In genomic region chr4:3530663-3531254, GRCh38 we compare ENCODE assay signal across 8 cellular contexts. TPM values are rescaled to one million over a fixed set of nuclear protein-coding genes. Genes with fewer than 3 reads are reported as not detected.
A peak's percentile ranks its signal among the peaks of the same experiment; 100 is the strongest.
DNase-seq lines count a peak whose midpoint lies in the region; ATAC-seq and TF ChIP-seq lines count a peak whose summit lies in the region.

No MANE protein-coding gene starts in this region.

- no peak for ATAC-seq in activated CD8-positive, alpha-beta T cell treated with anti-CD3 and anti-CD28 coated beads, Interleukin-2, amount 10 ng/mL, durations not matched to agents 7 days and 5 days
- ATAC-seq in HG03095 (IDR thresholded peaks at IDR 0.05; ENCODE audit: unreplicated experiment): no peak
- no peak for ATAC-seq in HG02885 (IDR thresholded peaks at IDR 0.05; ENCODE audit: poor library complexity, unreplicated experiment)

- H4K20me1 ChIP-seq in hepatocyte (ENCODE audit: insufficient read depth, poor library complexity, severe bottlenecking) (peaks cover 47% of the 10 kb centered on the region), smooth muscle cell (ENCODE audit: low read depth) (peaks cover 60% of the 10 kb centered on the region)

- no peaks in the 10 kb centered on the region for H3K9me2 ChIP-seq in hepatocyte (replicated peaks; ENCODE audit: insufficient read depth)

- no peak overlapping the region for H2AFZ ChIP-seq in hepatocyte
- H2AFZ ChIP-seq in smooth muscle cell (ENCODE audit: low read depth): no peak overlapping the region

- peaks cover 11% of the 10 kb centered on the region for H3K36me3 Mint-ChIP-seq in activated CD8-positive, alpha-beta T cell treated with anti-CD3 and anti-CD28 coated beads, Interleukin-2, amount 10 ng/mL, durations not matched to agents 7 days and 5 days (ENCODE audit: low read depth)

- H3K9me3 Mint-ChIP-seq in activated CD8-positive, alpha-beta T cell treated with anti-CD3 and anti-CD28 coated beads, Interleukin-2, amount 10 ng/mL, durations not matched to agents 7 days and 5 days (ENCODE audit: insufficient read depth): no peaks in the 10 kb centered on the region

- DNase-seq in HAP-1 (ENCODE audit: low spot score in 2 of 2): peak in 1 of 2 experiments; percentile 35
- DNase-seq in activated CD8-positive, alpha-beta T cell treated with anti-CD3 and anti-CD28 coated beads, Interleukin-2, amount 10 ng/mL, durations not matched to agents 7 days and 5 days: no peak
- peak; percentile 16 for DNase-seq in hepatocyte (ENCODE audit: low spot score)
- no peak for DNase-seq in smooth muscle cell (lab: John Stamatoyannopoulos, UW; ENCODE audit: unreplicated experiment)
- no peak for DNase-seq in NCI-H2227 treated with DMSO at 0.1 percent for 48 hours (lab: John Stamatoyannopoulos, UW)
- no peak for DNase-seq in SHP77 (lab: John Stamatoyannopoulos, UW)

- H3K4me3 ChIP-seq in HAP-1 (peak overlapping the region; percentile 94), hepatocyte (peak overlapping the region; percentile 92), smooth muscle cell (peak overlapping the region; percentile 99)

- no peaks in the 10 kb centered on the region for H3K9me3 ChIP-seq in HAP-1
- no peaks in the 10 kb centered on the region for H3K9me3 ChIP-seq in hepatocyte (ENCODE audit: low read depth)
- H3K9me3 ChIP-seq in smooth muscle cell (replicated peaks; ENCODE audit: low read depth): no peaks in the 10 kb centered on the region

- no peak for TF ChIP-seq CTCF in hepatocyte (IDR thresholded peaks at IDR 0.05; ENCODE audit: poor library complexity)
- no peak for TF ChIP-seq CTCF in smooth muscle cell (IDR thresholded peaks at IDR 0.05; ENCODE audit: borderline replicate concordance, insufficient read depth, poor library complexity, severe bottlenecking)

- CTCF ChIA-PET in activated CD8-positive, alpha-beta T cell treated with anti-CD3 and anti-CD28 coated beads, Interleukin-2, amount 10 ng/mL, durations not matched to agents 7 days and 5 days (lab: Charles Lee): no interaction called here

- peaks cover 9% of the 10 kb centered on the region; the same call in 1 of the 2 replicates for H3K4me1 ChIP-seq in HAP-1
- peaks cover 13% of the 10 kb centered on the region for H3K4me1 ChIP-seq in hepatocyte (ENCODE audit: insufficient read depth)
- H3K4me1 ChIP-seq in smooth muscle cell (ENCODE audit: low read depth): peaks cover 16% of the 10 kb centered on the region

- H3K27ac Mint-ChIP-seq in activated CD8-positive, alpha-beta T cell treated with anti-CD3 and anti-CD28 coated beads, Interleukin-2, amount 10 ng/mL, durations not matched to agents 7 days and 5 days: no peak overlapping the region

- H3K36me3 ChIP-seq in HAP-1 (replicated peaks): peaks cover 4% of the 10 kb centered on the region
- no peaks in the 10 kb centered on the region for H3K36me3 ChIP-seq in hepatocyte (replicated peaks; ENCODE audit: insufficient read depth, low read depth)
- no peaks in the 10 kb centered on the region for H3K36me3 ChIP-seq in smooth muscle cell (ENCODE audit: low read depth)

- peak overlapping the region; percentile 83 for H3K9ac ChIP-seq in smooth muscle cell (ENCODE audit: low read depth)

- H3K27me3 ChIP-seq in HAP-1 (ENCODE audit: low read depth) (no peaks in the 10 kb centered on the region), hepatocyte (no peaks in the 10 kb centered on the region), smooth muscle cell (ENCODE audit: low read depth) (no peaks in the 10 kb centered on the region)

- POLR2A ChIA-PET in activated CD8-positive, alpha-beta T cell treated with anti-CD3 and anti-CD28 coated beads, Interleukin-2, amount 10 ng/mL, durations not matched to agents 7 days and 5 days (lab: Charles Lee): no interaction called here

- WGBS in hepatocyte (ENCODE audit: low lambda C conversion rate, missing lambda C conversion rate): 82% methylated on average over 18 of the region's 18 CpGs
- 88% methylated on average over 18 of the region's 18 CpGs for WGBS in smooth muscle cell (ENCODE audit: low lambda C conversion rate)

- peak overlapping the region; percentile 100 for H3K4me3 Mint-ChIP-seq in activated CD8-positive, alpha-beta T cell treated with anti-CD3 and anti-CD28 coated beads, Interleukin-2, amount 10 ng/mL, durations not matched to agents 7 days and 5 days

- peaks cover 60% of the 10 kb centered on the region for H3K79me2 ChIP-seq in hepatocyte
- peaks cover 35% of the 10 kb centered on the region for H3K79me2 ChIP-seq in smooth muscle cell (ENCODE audit: low read depth)

- H3K27me3 Mint-ChIP-seq in activated CD8-positive, alpha-beta T cell treated with anti-CD3 and anti-CD28 coated beads, Interleukin-2, amount 10 ng/mL, durations not matched to agents 7 days and 5 days (ENCODE audit: low read depth): peaks cover 2% of the 10 kb centered on the region

- no peaks in the 10 kb centered on the region for H3F3A ChIP-seq in smooth muscle cell (ENCODE audit: low read depth)

- in situ Hi-C loops in HAP-1 (cut with MboI; ENCODE audit: low sequenced_read_pairs): no loop called here

- H3K4me1 Mint-ChIP-seq in activated CD8-positive, alpha-beta T cell treated with anti-CD3 and anti-CD28 coated beads, Interleukin-2, amount 10 ng/mL, durations not matched to agents 7 days and 5 days (ENCODE audit: low read depth): peaks cover 37% of the 10 kb centered on the region

- peak overlapping the region; percentile 99 for H3K4me2 ChIP-seq in hepatocyte
- H3K4me2 ChIP-seq in smooth muscle cell: peak overlapping the region; percentile 98

- H3K27ac ChIP-seq in hepatocyte: no peak overlapping the region
- H3K27ac ChIP-seq in smooth muscle cell (ENCODE audit: low read depth): no peak overlapping the region

RNA-seq across cellular contexts. Expression of gene LRPAP1, which starts 1.5 kb away (rescaled TPM):
- total RNA-seq in activated CD8-positive, alpha-beta T cell treated with anti-CD3 and anti-CD28 coated beads, Interleukin-2, amount 10 ng/mL, durations not matched to agents 7 days and 5 days: 10 to 100 TPM; 66.4 to 72.5 TPM
- total RNA-seq in hepatocyte (184 and 191 TPM in 2 replicates), smooth muscle cell (82.6 and 87.0 TPM in 2 replicates)
- polyA plus RNA-seq in hepatocyte (299 and 379 TPM in 2 replicates), smooth muscle cell (277 and 293 TPM in 2 replicates)
